35 cellular contexts compared by ENCODE assay signal in genomic region chr13:47239025-47239424, GRCh38.
"Had no signal": no experiment of that assay in that cellular context is flagged by ENCODE, and none has a peak within 500 bp of the region (broad histone marks: within the 10 kb centered on the region; RNA-seq: fewer than 3 reads in every experiment).

No MANE protein-coding gene starts in this region.

- H3K4me3 ChIP-seq: adrenal gland, body of pancreas, breast epithelium had no signal

- H3K36me3 Mint-ChIP-seq: activated CD4-positive, alpha-beta memory T cell treated with anti-CD3 and anti-CD28 coated beads for 36 hours; activated naive CD4-positive, alpha-beta T cell treated with anti-CD3 and anti-CD28 coated beads, Interleukin-2, amount 50 U/mL, for 72 hours; activated naive CD8-positive, alpha-beta T cell treated with anti-CD3 and anti-CD28 coated beads for 36 hours had no signal

- H3K9me3 ChIP-seq: adrenal gland, body of pancreas, breast epithelium had no signal

- H3K27ac ChIP-seq: adrenal gland, body of pancreas, brain microvascular endothelial cell, breast epithelium, VCaP had no signal

- DNase-seq: activated B cell treated with CpG ODN at 0.5 μM for 24 hours; activated CD4-positive, alpha-beta memory T cell treated with anti-CD3 and anti-CD28 coated beads for 36 hours; activated CD4-positive, alpha-beta T cell treated with anti-CD3 and anti-CD28 coated beads for 4 hours; activated CD4-positive, alpha-beta T cell treated with anti-CD3 and anti-CD28 coated beads, Interleukin-2, amount 10 ng/mL, durations not matched to agents 24 days and 14 days; activated CD4-positive, alpha-beta T cell treated with anti-CD3 and anti-CD28 coated beads, Interleukin-2, amount 50 U/mL, for 1 hour; activated CD4-positive, alpha-beta T cell treated with anti-CD3 and anti-CD28 coated beads, Interleukin-2, amount 50 U/mL, for 4 hours; activated CD4-positive, CD25-positive, alpha-beta regulatory T cell treated with anti-CD3 and anti-CD28 coated beads, Interleukin-2, amount 50 U/mL, for 72 hours; activated CD8-positive, alpha-beta memory T cell treated with anti-CD3 and anti-CD28 coated beads, Interleukin-2, amount 50 U/mL, for 4 hours; activated CD8-positive, alpha-beta T cell treated with anti-CD3 and anti-CD28 coated beads for 36 hours; activated effector memory CD4-positive, alpha-beta T cell treated with anti-CD3 and anti-CD28 coated beads, Interleukin-2, amount 50 U/mL, for 16 hours; activated gamma-delta T cell treated with Interleukin-2 at 50 U/mL for 16 hours; activated naive CD4-positive, alpha-beta T cell; activated naive CD4-positive, alpha-beta T cell treated with anti-CD3 and anti-CD28 coated beads for 36 hours; activated naive CD4-positive, alpha-beta T cell treated with anti-CD3 and anti-CD28 coated beads, Interleukin-2, amount 50 U/mL, for 16 hours; activated naive CD8-positive, alpha-beta T cell treated with anti-CD3 and anti-CD28 coated beads for 36 hours; activated T-cell treated with anti-CD3 and anti-CD28 coated beads for 4 hours; activated T-cell treated with anti-CD3 and anti-CD28 coated beads, Interleukin-2, amount 50 U/mL, for 1 hour; activated T-cell treated with anti-CD3 and anti-CD28 coated beads, Interleukin-2, amount 50 U/mL, for 4 hours; activated T-cell treated with anti-CD3 and anti-CD28 coated beads, Interleukin-2, amount 50 U/mL, for 72 hours; adrenal gland; amniotic stem cell; aorta; body of pancreas; brain microvascular endothelial cell; central memory CD4-positive, alpha-beta T cell; T-helper 1 cell; T-helper 2 cell; T-helper 9 cell had no signal

- H3K4me1 ChIP-seq: adrenal gland, body of pancreas, breast epithelium had no signal

- H3K4me3 Mint-ChIP-seq: activated B cell treated with CpG ODN at 0.5 μM for 24 hours; activated CD4-positive, alpha-beta memory T cell treated with anti-CD3 and anti-CD28 coated beads for 36 hours; activated CD4-positive, alpha-beta T cell treated with anti-CD3 and anti-CD28 coated beads, Interleukin-2, amount 10 ng/mL, durations not matched to agents 24 days and 14 days; activated CD8-positive, alpha-beta T cell treated with anti-CD3 and anti-CD28 coated beads for 36 hours; activated naive CD4-positive, alpha-beta T cell treated with anti-CD3 and anti-CD28 coated beads for 36 hours; activated naive CD8-positive, alpha-beta T cell treated with anti-CD3 and anti-CD28 coated beads for 36 hours; activated T-cell treated with anti-CD3 and anti-CD28 coated beads, Interleukin-2, amount 50 U/mL, for 4 hours; activated T-cell treated with anti-CD3 and anti-CD28 coated beads, Interleukin-2, amount 50 U/mL, for 72 hours; activated T-helper 1 cell treated with anti-CD3 and anti-CD28 coated beads, Interleukin-12 subunit alpha, Interleukin-12 subunit beta, Interleukin-2, Interleukin-4 antibody, amounts not matched to agents 30 ng/mL and 10 ng/mL and 1 ng/mL, durations not matched to agents 14 hours and 24 hours and 36 hours; activated T-helper 17 cell treated with anti-CD3 and anti-CD28 coated beads, Interleukin-2, amount 50 U/mL, for 72 hours; T-helper 1 cell treated with Interleukin-12 subunit alpha and Interleukin-12 subunit beta and Interleukin-4 antibody, amounts not matched to agents 30 μg/mL and 1 μg/mL, for 36 hours; T-helper 2 cell treated with Interferon-gamma antibody and Interleukin-4, amounts not matched to agents 5 μg/mL and 100 μg/mL, for 36 hours had no signal

- ATAC-seq: activated CD8-positive, alpha-beta T cell treated with anti-CD3 and anti-CD28 coated beads for 36 hours; activated naive CD4-positive, alpha-beta T cell treated with anti-CD3 and anti-CD28 coated beads, Interleukin-2, amount 50 U/mL, for 72 hours; activated T-cell treated with anti-CD3 and anti-CD28 coated beads, Interleukin-2, amount 50 U/mL, for 4 hours; activated T-cell treated with anti-CD3 and anti-CD28 coated beads, Interleukin-2, amount 50 U/mL, for 72 hours; activated T-helper 17 cell treated with anti-CD3 and anti-CD28 coated beads, Interleukin-2, amount 50 U/mL, for 72 hours; body of pancreas had no signal

- H3K4me1 Mint-ChIP-seq: activated B cell treated with CpG ODN at 0.5 μM for 24 hours; activated CD4-positive, alpha-beta T cell treated with anti-CD3 and anti-CD28 coated beads, Interleukin-2, amount 10 ng/mL, durations not matched to agents 24 days and 14 days; activated naive CD8-positive, alpha-beta T cell treated with anti-CD3 and anti-CD28 coated beads for 36 hours; activated T-helper 17 cell treated with anti-CD3 and anti-CD28 coated beads, Interleukin-2, amount 50 U/mL, for 72 hours had no signal

- H3K27me3 Mint-ChIP-seq: activated B cell treated with CpG ODN at 0.5 μM for 24 hours; activated CD4-positive, alpha-beta memory T cell treated with anti-CD3 and anti-CD28 coated beads for 36 hours; activated CD4-positive, alpha-beta T cell treated with anti-CD3 and anti-CD28 coated beads, Interleukin-2, amount 10 ng/mL, durations not matched to agents 24 days and 14 days; activated CD8-positive, alpha-beta T cell treated with anti-CD3 and anti-CD28 coated beads for 36 hours; activated T-helper 17 cell treated with anti-CD3 and anti-CD28 coated beads, Interleukin-2, amount 50 U/mL, for 72 hours had no signal

- H3K36me3 ChIP-seq: adrenal gland, brain microvascular endothelial cell, breast epithelium had no signal

- H3K27me3 ChIP-seq: adrenal gland, body of pancreas, brain microvascular endothelial cell, breast epithelium had no signal

- H3K9me3 Mint-ChIP-seq: activated CD4-positive, alpha-beta memory T cell treated with anti-CD3 and anti-CD28 coated beads for 36 hours; activated CD4-positive, alpha-beta T cell treated with anti-CD3 and anti-CD28 coated beads, Interleukin-2, amount 10 ng/mL, durations not matched to agents 24 days and 14 days; activated CD8-positive, alpha-beta T cell treated with anti-CD3 and anti-CD28 coated beads for 36 hours; activated naive CD4-positive, alpha-beta T cell treated with anti-CD3 and anti-CD28 coated beads for 36 hours; activated naive CD8-positive, alpha-beta T cell treated with anti-CD3 and anti-CD28 coated beads for 36 hours; activated T-cell treated with anti-CD3 and anti-CD28 coated beads, Interleukin-2, amount 50 U/mL, for 4 hours; activated T-helper 17 cell treated with anti-CD3 and anti-CD28 coated beads, Interleukin-2, amount 50 U/mL, for 72 hours; T-helper 1 cell treated with Interleukin-12 subunit alpha and Interleukin-12 subunit beta and Interleukin-4 antibody, amounts not matched to agents 30 μg/mL and 1 μg/mL, for 36 hours; T-helper 2 cell treated with Interferon-gamma antibody and Interleukin-4, amounts not matched to agents 5 μg/mL and 100 μg/mL, for 36 hours had no signal

- H3K27ac Mint-ChIP-seq: activated B cell treated with CpG ODN at 0.5 μM for 24 hours; activated CD4-positive, alpha-beta memory T cell treated with anti-CD3 and anti-CD28 coated beads for 36 hours; activated CD4-positive, alpha-beta T cell treated with anti-CD3 and anti-CD28 coated beads, Interleukin-2, amount 10 ng/mL, durations not matched to agents 24 days and 14 days; activated CD8-positive, alpha-beta T cell treated with anti-CD3 and anti-CD28 coated beads for 36 hours; activated naive CD4-positive, alpha-beta T cell treated with anti-CD3 and anti-CD28 coated beads for 36 hours; activated naive CD4-positive, alpha-beta T cell treated with anti-CD3 and anti-CD28 coated beads, Interleukin-2, amount 50 U/mL, for 72 hours; activated naive CD8-positive, alpha-beta T cell treated with anti-CD3 and anti-CD28 coated beads for 36 hours; activated T-cell treated with anti-CD3 and anti-CD28 coated beads, Interleukin-2, amount 50 U/mL, for 72 hours; activated T-helper 1 cell treated with anti-CD3 and anti-CD28 coated beads, Interleukin-12 subunit alpha, Interleukin-12 subunit beta, Interleukin-2, Interleukin-4 antibody, amounts not matched to agents 30 ng/mL and 10 ng/mL and 1 ng/mL, durations not matched to agents 14 hours and 24 hours and 36 hours; activated T-helper 17 cell treated with anti-CD3 and anti-CD28 coated beads, Interleukin-2, amount 50 U/mL, for 72 hours; T-helper 1 cell treated with Interleukin-12 subunit alpha and Interleukin-12 subunit beta and Interleukin-4 antibody, amounts not matched to agents 30 μg/mL and 1 μg/mL, for 36 hours; T-helper 2 cell treated with Interferon-gamma antibody and Interleukin-4, amounts not matched to agents 5 μg/mL and 100 μg/mL, for 36 hours had no signal
